Comparison of ENCODE assay signal across 19 cellular contexts in the genomic region with DNA sequence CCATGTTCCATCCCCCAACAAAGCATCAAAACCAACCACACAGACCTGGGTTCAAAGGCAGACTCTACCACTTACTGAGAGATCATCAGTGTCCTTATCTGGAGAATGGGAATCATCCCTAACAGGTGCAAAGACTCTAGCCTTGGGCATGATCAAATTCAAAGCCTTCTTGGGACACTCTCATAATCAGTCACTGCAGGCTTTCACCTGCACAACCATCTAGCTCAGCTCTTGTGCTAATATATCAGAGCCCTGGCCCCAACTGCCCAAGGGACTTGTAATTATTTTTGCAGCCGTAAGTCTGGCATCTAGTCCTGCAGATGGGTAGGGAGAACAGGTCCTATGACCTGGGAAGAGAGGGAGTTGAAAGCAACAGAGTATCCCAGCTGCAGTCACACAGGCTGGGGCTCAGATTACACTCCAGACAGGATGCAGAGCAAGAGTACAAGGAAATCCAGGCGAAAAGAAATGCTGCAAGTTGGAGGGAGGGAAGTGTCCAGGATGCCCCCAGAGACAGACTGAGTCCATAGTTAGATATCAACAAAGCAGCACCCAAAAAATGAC.
DNase-seq lines count a peak whose midpoint lies in the region; ATAC-seq, FAIRE-seq and TF ChIP-seq lines count a peak whose summit lies in the region.
"Had no signal": no experiment of that assay in that cellular context is flagged by ENCODE, and none has a peak within 500 bp of the region (broad histone marks: within the 10 kb centered on the region; RNA-seq: fewer than 3 reads in every experiment).

No MANE protein-coding gene starts in this region.

- peaks cover 51% of the 10 kb centered on the region for H3K4me1 Mint-ChIP-seq in nephron progenitor cell

- H3K4me3 Mint-ChIP-seq in nephron progenitor cell = peak overlapping the region; percentile 16
- H3K4me3 Mint-ChIP-seq: naive thymus-derived CD8-positive, alpha-beta T cell; T-cell had no signal

- H3K9me3 ChIP-seq in adipocyte (ENCODE audit: control insufficient read depth, low read length) = no peaks in the 10 kb centered on the region
- H3K9me3 ChIP-seq: spleen, thoracic aorta had no signal

- H3K27ac Mint-ChIP-seq in nephron progenitor cell = peak overlapping the region; percentile 9
- H3K27ac Mint-ChIP-seq: T-cell had no signal

- ATAC-seq in HG02884 (IDR thresholded peaks at IDR 0.05; ENCODE audit: unreplicated experiment) = no peak
- ATAC-seq: naive thymus-derived CD8-positive, alpha-beta T cell; T-cell had no signal

- H3K9ac ChIP-seq in adipocyte (ENCODE audit: low read length) = no peak overlapping the region

- peaks cover 5% of the 10 kb centered on the region for H3K36me3 Mint-ChIP-seq in nephron progenitor cell (ENCODE audit: low read depth)
- H3K36me3 Mint-ChIP-seq: naive thymus-derived CD8-positive, alpha-beta T cell; T-cell had no signal

- H3K4me1 ChIP-seq in adipocyte (ENCODE audit: control insufficient read depth, insufficient read depth, low read length) = no peaks in the 10 kb centered on the region
- H3K4me1 ChIP-seq: spleen had no signal

- no peaks in the 10 kb centered on the region for H3K27me3 ChIP-seq in adipocyte (replicated peaks; ENCODE audit: control insufficient read depth, insufficient read depth, low read length)
- H3K27me3 ChIP-seq: spleen had no signal

- no peaks in the 10 kb centered on the region for H3K27me3 Mint-ChIP-seq in nephron progenitor cell (ENCODE audit: low read depth, poor library complexity)
- H3K27me3 Mint-ChIP-seq: naive thymus-derived CD8-positive, alpha-beta T cell; T-cell had no signal

- no peak overlapping the region for H3K4me3 ChIP-seq in adipocyte (ENCODE audit: low read length)
- H3K4me3 ChIP-seq: spleen, thoracic aorta had no signal

- DNase-seq in NCI-H524 (lab: John Stamatoyannopoulos, UW) (peak; percentile 8 to 62), NCI-H524 treated with DMSO at 0.1 percent for 48 hours (lab: John Stamatoyannopoulos, UW) (no peak), NCI-H2107 (lab: John Stamatoyannopoulos, UW) (peak; percentile 8), adipocyte (ENCODE audit: low read depth) (peak; percentile 32), nephron progenitor cell (peak; percentile 36), EL (no peak), H54 (ENCODE audit: insufficient read length, low spot score) (no peak)
- DNase-seq: activated CD4-positive, alpha-beta T cell treated with anti-CD3 and anti-CD28 coated beads, Interleukin-2, amount 50 U/mL, for 4 hours; amygdala; C1 segment of cervical spinal cord; cerebellar nuclear complex; mesenchymal stem cell; naive thymus-derived CD8-positive, alpha-beta T cell; NCI-H187 treated with DMSO at 0.1 percent for 48 hours; spleen; T-cell had no signal

- TF ChIP-seq POLR2A in H54 (IDR thresholded peaks at IDR 0.05; ENCODE audit: low read depth, low read length) = no peak

- H3K36me3 ChIP-seq in adipocyte (ENCODE audit: control insufficient read depth, insufficient read depth, low read length, severe bottlenecking) = no peaks in the 10 kb centered on the region
- H3K36me3 ChIP-seq: spleen, thoracic aorta had no signal

- no peak for FAIRE-seq in H54 (lab: Jason Lieb, UNC)
- FAIRE-seq: keratinocyte had no signal

- TF ChIP-seq CTCF in nephron progenitor cell (IDR thresholded peaks at IDR 0.05) = no peak

- peaks cover 5% of the 10 kb centered on the region for H3K9me3 Mint-ChIP-seq in nephron progenitor cell
- H3K9me3 Mint-ChIP-seq: T-cell had no signal

Comparison
In these comparisons a context has a peak if more than half of its experiments do, and no peak if none do; other contexts are left out.
1. DNase-seq: peak in NCI-H524 (2 of 2), NCI-H2107 (single experiment), adipocyte (single experiment) and nephron progenitor cell (single experiment); none in NCI-H524 treated with DMSO at 0.1 percent for 48 hours (single experiment), EL (single experiment) and H54 (single experiment).